Comparison of ENCODE assay signal across 22 cellular contexts in genomic region chr19:34191355-34191962, GRCh38. TPM values are rescaled to one million over a fixed set of nuclear protein-coding genes. Genes with fewer than 3 reads are reported as not detected.
A peak's percentile ranks its signal among the peaks of the same experiment; 100 is the strongest.
DNase-seq lines count a peak whose midpoint lies in the region; ATAC-seq and TF ChIP-seq lines count a peak whose summit lies in the region.
"Had no signal": no experiment of that assay in that cellular context is flagged by ENCODE, and none has a peak within 500 bp of the region (broad histone marks: within the 10 kb centered on the region; RNA-seq: fewer than 3 reads in every experiment).

No MANE protein-coding gene starts in this region.

- no peak for DNase-seq in activated T-cell treated with anti-CD3 and anti-CD28 coated beads, Interleukin-2, amount 50 U/mL, for 4 hours
- no peak for DNase-seq in activated T-cell treated with anti-CD3 and anti-CD28 coated beads, Interleukin-2, amount 50 U/mL, for 1 hour
- DNase-seq in chondrocyte (ENCODE audit: low spot score), result no peak
- no peak for DNase-seq in trophoblast cell
- no peak for DNase-seq in HuH-7 (ENCODE audit: low spot score)
- no peak for DNase-seq in SK-N-SH
- no peak for DNase-seq in left cardiac atrium
- DNase-seq: ACHN; activated CD4-positive, CD25-positive, alpha-beta regulatory T cell treated with anti-CD3 and anti-CD28 coated beads, Interleukin-2, amount 50 U/mL, for 72 hours; activated naive CD4-positive, alpha-beta T cell treated with anti-CD3 and anti-CD28 coated beads, Interleukin-2, amount 50 U/mL, for 16 hours; brain microvascular endothelial cell; left ventricle myocardium inferior; NCI-H1105; NCI-H2107; NCI-H526 treated with DMSO at 0.1 percent for 48 hours; pancreas; right lobe of liver; Right ventricle myocardium superior; stomach; T1000; upper lobe of left lung had no signal

- no peak overlapping the region for H3K18ac ChIP-seq in trophoblast cell (ENCODE audit: low read length)

- TF ChIP-seq CTCF in chondrocyte (IDR thresholded peaks at IDR 0.05), result no peak
- TF ChIP-seq CTCF in SK-N-SH (IDR thresholded peaks at IDR 0.05), result no peak

- H4K20me1 ChIP-seq in SK-N-SH (ENCODE audit: insufficient read depth), result peaks cover 79% of the 10 kb centered on the region

- H4K8ac ChIP-seq in trophoblast cell (ENCODE audit: low read depth, low read length), result no peak overlapping the region

- H4K91ac ChIP-seq in trophoblast cell (ENCODE audit: low read depth, low read length), result no peak overlapping the region

- no peak overlapping the region for H3K14ac ChIP-seq in trophoblast cell (ENCODE audit: low read length)

- H3K27me3 ChIP-seq in HUES64 (ENCODE audit: insufficient read depth, low read length) (no peaks in the 10 kb centered on the region), trophoblast cell (ENCODE audit: insufficient read depth, low read length) (no peaks in the 10 kb centered on the region), SK-N-SH (ENCODE audit: insufficient read depth) (no peaks in the 10 kb centered on the region)
- H3K27me3 ChIP-seq: brain microvascular endothelial cell, pancreas, right lobe of liver, stomach, upper lobe of left lung had no signal

- no peaks in the 10 kb centered on the region for H3K27me3 Mint-ChIP-seq in activated T-cell treated with anti-CD3 and anti-CD28 coated beads, Interleukin-2, amount 50 U/mL, for 4 hours (ENCODE audit: low read depth)
- H3K27me3 Mint-ChIP-seq in chondrocyte (ENCODE audit: low read depth), result no peaks in the 10 kb centered on the region

- no peak overlapping the region for H3K4me2 ChIP-seq in trophoblast cell (ENCODE audit: low read length)
- H3K4me2 ChIP-seq in SK-N-SH, result no peak overlapping the region

- 71% methylated on average over 3 of the region's 3 CpGs for WGBS in HUES64
- no CpG with 5 or more reads among the region's 3 CpGs for WGBS in trophoblast cell (ENCODE audit: extremely low coverage, insufficient coverage, insufficient read length)
- WGBS in SK-N-SH (ENCODE audit: low lambda C conversion rate), result 96% methylated on average over 3 of the region's 3 CpGs

- H2BK12ac ChIP-seq in trophoblast cell (ENCODE audit: low read length), result no peak overlapping the region

- H2BK5ac ChIP-seq in trophoblast cell (ENCODE audit: low read depth, low read length, poor library complexity), result no peak overlapping the region

- no peak for TF ChIP-seq RAD21 in SK-N-SH (IDR thresholded peaks at IDR 0.05; ENCODE audit: low read length)

- H3K4me1 ChIP-seq in HUES64 (ENCODE audit: insufficient read depth, low read length) (peaks cover 33% of the 10 kb centered on the region), trophoblast cell (ENCODE audit: control insufficient read depth in 1 of 2, insufficient read depth in 2 of 2, low read length in 2 of 2) (peaks cover 0 to 2% of the 10 kb centered on the region in 2 experiments), SK-N-SH (ENCODE audit: control insufficient read depth in 1 of 2, insufficient read depth in 2 of 2, low read depth in 1 of 2, low read length in 1 of 2) (peaks cover 0 to 14% of the 10 kb centered on the region in 2 experiments; a peak in 2 of 4 replicates)

- H3K9me3 ChIP-seq in HUES64 (ENCODE audit: insufficient read depth, low read depth, low read length), result no peaks in the 10 kb centered on the region
- no peaks in the 10 kb centered on the region for H3K9me3 ChIP-seq in trophoblast cell (ENCODE audit: insufficient read depth, low read depth, low read length)
- H3K9me3 ChIP-seq in SK-N-SH, result no peaks in the 10 kb centered on the region
- H3K9me3 ChIP-seq: left ventricle myocardium inferior, pancreas, right lobe of liver, stomach, upper lobe of left lung had no signal

- CTCF ChIA-PET in SK-N-SH (lab: Yijun Ruan, JAX), result interaction anchor here (0.6 kb wide), 2 partner anchors 46 to 73 kb away, joined by 3 read pairs; no protein-coding TSS in a partner anchor

- H3K27ac ChIP-seq in HUES64 (ENCODE audit: low read depth, low read length) (peak overlapping the region; percentile 5; the same call in 1 of the 2 replicates), trophoblast cell (ENCODE audit: low read depth, low read length) (no peak overlapping the region), SK-N-SH (ENCODE audit: low read depth in 2 of 2, low read length in 1 of 2) (no peak overlapping the region)
- H3K27ac ChIP-seq: brain microvascular endothelial cell, left ventricle myocardium inferior, pancreas, right lobe of liver, stomach, upper lobe of left lung had no signal

- TF ChIP-seq EP300 in SK-N-SH (IDR thresholded peaks at IDR 0.05; ENCODE audit: borderline replicate concordance in 1 of 2, low read depth in 1 of 2, low read length in 1 of 2), result no peak

- H3K27ac Mint-ChIP-seq in chondrocyte (ENCODE audit: unreplicated experiment), result peak overlapping the region; percentile 34

- peaks cover 54% of the 10 kb centered on the region for H3K4me1 Mint-ChIP-seq in activated T-cell treated with anti-CD3 and anti-CD28 coated beads, Interleukin-2, amount 50 U/mL, for 4 hours (ENCODE audit: low read depth)
- H3K4me1 Mint-ChIP-seq in chondrocyte (ENCODE audit: low read depth), result peaks cover 42% of the 10 kb centered on the region

- peaks cover 34% of the 10 kb centered on the region for H3K36me3 ChIP-seq in HUES64 (ENCODE audit: insufficient read depth, low read length)
- peaks cover 10 to 11% of the 10 kb centered on the region in 2 experiments for H3K36me3 ChIP-seq in trophoblast cell (ENCODE audit: control insufficient read depth in 1 of 2, insufficient read depth in 2 of 2, low read length in 2 of 2)
- peaks cover 20 to 21% of the 10 kb centered on the region in 2 experiments for H3K36me3 ChIP-seq in SK-N-SH (replicated peaks in 1 of 2; ENCODE audit: control insufficient read depth in 1 of 2, insufficient read depth in 2 of 2, low read length in 1 of 2)

- peaks cover 16% of the 10 kb centered on the region for H3K36me3 Mint-ChIP-seq in activated T-cell treated with anti-CD3 and anti-CD28 coated beads, Interleukin-2, amount 50 U/mL, for 4 hours (ENCODE audit: insufficient read depth)
- H3K36me3 Mint-ChIP-seq in chondrocyte (ENCODE audit: low read depth), result peaks cover 6% of the 10 kb centered on the region

- H3K79me1 ChIP-seq in trophoblast cell (ENCODE audit: low read length), result no peaks in the 10 kb centered on the region

- H3K23ac ChIP-seq in trophoblast cell (ENCODE audit: low read length), result no peak overlapping the region

- no peak overlapping the region for H2AFZ ChIP-seq in trophoblast cell (ENCODE audit: insufficient read depth, low read length, poor library complexity)
- H2AFZ ChIP-seq in SK-N-SH (ENCODE audit: low read depth), result no peak overlapping the region

- no peak overlapping the region for H4K12ac ChIP-seq in trophoblast cell (ENCODE audit: low read depth, low read length)

- H3F3A ChIP-seq in SK-N-SH (replicated peaks; ENCODE audit: insufficient read depth), result peaks cover 9% of the 10 kb centered on the region

- H3K9ac ChIP-seq in HUES64 (ENCODE audit: low read depth, low read length), result no peak overlapping the region
- no peak overlapping the region for H3K9ac ChIP-seq in trophoblast cell (ENCODE audit: low read length)
- no peak overlapping the region for H3K9ac ChIP-seq in SK-N-SH

- peaks cover 15% of the 10 kb centered on the region for H3K79me2 ChIP-seq in trophoblast cell (ENCODE audit: control insufficient read depth, insufficient read depth, low read length, poor library complexity)
- H3K79me2 ChIP-seq in SK-N-SH (ENCODE audit: insufficient read depth), result peaks cover 96% of the 10 kb centered on the region

- POLR2A ChIA-PET in SK-N-SH (lab: Yijun Ruan, JAX), result no interaction called here

- H3K4ac ChIP-seq in trophoblast cell (ENCODE audit: low read depth, low read length), result peak overlapping the region; percentile 86

- intact Hi-C loops in left cardiac atrium (cut with DNase I), result no loop called here

- no peak overlapping the region for H2BK120ac ChIP-seq in trophoblast cell (ENCODE audit: insufficient read depth, low read length, poor library complexity)

- no peaks in the 10 kb centered on the region for H3K9me2 ChIP-seq in SK-N-SH

- no peak overlapping the region for H2AK5ac ChIP-seq in trophoblast cell (ENCODE audit: low read length)

- H3K4me3 Mint-ChIP-seq in activated T-cell treated with anti-CD3 and anti-CD28 coated beads, Interleukin-2, amount 50 U/mL, for 4 hours, result peak overlapping the region; percentile 46
- no peak overlapping the region for H3K4me3 Mint-ChIP-seq in chondrocyte (ENCODE audit: unreplicated experiment)

- H3K9me3 Mint-ChIP-seq in activated T-cell treated with anti-CD3 and anti-CD28 coated beads, Interleukin-2, amount 50 U/mL, for 4 hours, result no peaks in the 10 kb centered on the region
- H3K9me3 Mint-ChIP-seq in chondrocyte (ENCODE audit: low read depth), result no peaks in the 10 kb centered on the region

- no peak overlapping the region for H3K4me3 ChIP-seq in HUES64 (ENCODE audit: low read length)
- H3K4me3 ChIP-seq in trophoblast cell (ENCODE audit: low read depth, low read length), result no peak overlapping the region
- H3K4me3 ChIP-seq in SK-N-SH (ENCODE audit: low read depth in 2 of 2, low read length in 1 of 2), result no peak overlapping the region
- H3K4me3 ChIP-seq: left ventricle myocardium inferior, pancreas, right lobe of liver, stomach, upper lobe of left lung had no signal

- no peak for ATAC-seq in activated T-cell treated with anti-CD3 and anti-CD28 coated beads, Interleukin-2, amount 50 U/mL, for 4 hours
- ATAC-seq in left cardiac atrium, result no peak

TF ChIP-seq in SK-N-SH, 30 proteins besides CTCF, POLR2A, EP300 and RAD21 (continues in another document):
- TF ChIP-seq FOSL2 (IDR thresholded peaks at IDR 0.05; ENCODE audit: borderline replicate concordance, low read depth), result no peak
- TF ChIP-seq, protein P1, sequence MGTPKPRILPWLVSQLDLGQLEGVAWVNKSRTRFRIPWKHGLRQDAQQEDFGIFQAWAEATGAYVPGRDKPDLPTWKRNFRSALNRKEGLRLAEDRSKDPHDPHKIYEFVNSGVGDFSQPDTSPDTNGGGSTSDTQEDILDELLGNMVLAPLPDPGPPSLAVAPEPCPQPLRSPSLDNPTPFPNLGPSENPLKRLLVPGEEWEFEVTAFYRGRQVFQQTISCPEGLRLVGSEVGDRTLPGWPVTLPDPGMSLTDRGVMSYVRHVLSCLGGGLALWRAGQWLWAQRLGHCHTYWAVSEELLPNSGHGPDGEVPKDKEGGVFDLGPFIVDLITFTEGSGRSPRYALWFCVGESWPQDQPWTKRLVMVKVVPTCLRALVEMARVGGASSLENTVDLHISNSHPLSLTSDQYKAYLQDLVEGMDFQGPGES (IDR thresholded peaks at IDR 0.05; ENCODE audit: low read depth, low read length), result no peak

RNA-seq across cellular contexts. Expression of gene LSM14A, which starts 19.2 kb away (rescaled TPM):
- 100 to 1,000 TPM; 126 to 134 (median 129) TPM for total RNA-seq in activated T-cell treated with anti-CD3 and anti-CD28 coated beads, Interleukin-2, amount 50 U/mL, for 4 hours
- 106 TPM for polyA plus RNA-seq in HUES64 (2013, experiment 1 of 2)
- polyA plus RNA-seq in HUES64 (2013, experiment 2 of 2), result 128 TPM
- total RNA-seq in chondrocyte (79.1 to 89.4 TPM (median 83.7 TPM) in 3 replicates), left cardiac atrium (10 to 100 TPM; 77.3 to 83.4 TPM)
- polyA plus RNA-seq in trophoblast cell (2013), result 122 and 128 TPM in 2 replicates
- 79.0 and 87.7 TPM in 2 replicates for polyA plus RNA-seq in SK-N-SH (2012; rRNA removed)
- polyA plus RNA-seq in SK-N-SH (2012; cell fraction: cytosol; rRNA removed), result 85.1 and 96.5 TPM in 2 replicates
- polyA plus RNA-seq in SK-N-SH (2012; cell fraction: nucleus; rRNA removed), result 44.3 and 50.3 TPM in 2 replicates
